1 cellular context compared by ENCODE assay signal in the genomic region with DNA sequence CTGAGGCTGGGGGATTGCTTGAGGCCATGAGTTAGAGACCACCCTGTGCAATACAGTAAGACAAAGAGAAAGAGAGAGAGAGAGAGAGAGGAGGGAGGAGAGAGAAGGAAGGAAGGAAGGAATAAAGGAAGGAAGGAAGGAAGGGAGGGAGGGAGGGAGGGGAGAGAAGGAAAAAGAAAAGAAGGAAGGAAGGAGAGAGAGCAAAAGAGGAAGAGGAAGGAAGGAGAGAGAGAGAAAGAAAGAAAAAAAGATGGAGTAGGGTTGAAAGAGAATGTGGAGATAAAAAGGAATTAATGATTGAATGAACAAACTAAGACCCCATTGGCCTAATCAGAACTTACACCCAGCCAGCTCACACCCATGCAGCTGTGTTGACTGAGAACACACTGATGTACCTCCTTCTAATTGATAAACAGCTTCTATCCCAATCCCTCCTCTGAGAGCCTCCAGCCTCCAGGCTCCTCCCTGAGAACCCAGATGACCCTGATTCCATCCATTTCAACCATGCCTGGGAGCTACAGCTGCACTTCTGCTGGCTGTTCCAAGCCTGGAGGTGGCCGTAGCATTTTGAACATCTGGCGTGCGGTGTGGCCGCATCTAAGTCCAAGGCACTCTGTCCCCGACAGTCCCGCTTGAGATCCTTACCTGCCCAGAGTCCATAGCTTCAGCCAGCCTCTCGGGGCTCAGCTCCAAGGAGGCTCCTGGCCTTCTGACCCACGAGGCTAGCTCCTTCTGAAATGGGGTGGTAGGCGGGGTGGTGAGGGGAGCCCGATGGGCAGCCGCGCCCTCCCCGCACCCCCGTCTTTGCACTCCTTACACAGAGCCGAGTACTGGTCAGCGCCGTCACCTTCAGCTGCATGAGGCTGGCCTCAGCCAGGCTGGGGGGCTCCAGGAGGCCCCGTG.
TF ChIP-seq lines count a peak whose summit lies in the region.

No MANE protein-coding gene starts in this region.

TF ChIP-seq in HepG2, 621 proteins besides CTCF, POLR2A, EP300 and RAD21 (continued from another document and continues in another):
- TF ChIP-seq, protein P1, sequence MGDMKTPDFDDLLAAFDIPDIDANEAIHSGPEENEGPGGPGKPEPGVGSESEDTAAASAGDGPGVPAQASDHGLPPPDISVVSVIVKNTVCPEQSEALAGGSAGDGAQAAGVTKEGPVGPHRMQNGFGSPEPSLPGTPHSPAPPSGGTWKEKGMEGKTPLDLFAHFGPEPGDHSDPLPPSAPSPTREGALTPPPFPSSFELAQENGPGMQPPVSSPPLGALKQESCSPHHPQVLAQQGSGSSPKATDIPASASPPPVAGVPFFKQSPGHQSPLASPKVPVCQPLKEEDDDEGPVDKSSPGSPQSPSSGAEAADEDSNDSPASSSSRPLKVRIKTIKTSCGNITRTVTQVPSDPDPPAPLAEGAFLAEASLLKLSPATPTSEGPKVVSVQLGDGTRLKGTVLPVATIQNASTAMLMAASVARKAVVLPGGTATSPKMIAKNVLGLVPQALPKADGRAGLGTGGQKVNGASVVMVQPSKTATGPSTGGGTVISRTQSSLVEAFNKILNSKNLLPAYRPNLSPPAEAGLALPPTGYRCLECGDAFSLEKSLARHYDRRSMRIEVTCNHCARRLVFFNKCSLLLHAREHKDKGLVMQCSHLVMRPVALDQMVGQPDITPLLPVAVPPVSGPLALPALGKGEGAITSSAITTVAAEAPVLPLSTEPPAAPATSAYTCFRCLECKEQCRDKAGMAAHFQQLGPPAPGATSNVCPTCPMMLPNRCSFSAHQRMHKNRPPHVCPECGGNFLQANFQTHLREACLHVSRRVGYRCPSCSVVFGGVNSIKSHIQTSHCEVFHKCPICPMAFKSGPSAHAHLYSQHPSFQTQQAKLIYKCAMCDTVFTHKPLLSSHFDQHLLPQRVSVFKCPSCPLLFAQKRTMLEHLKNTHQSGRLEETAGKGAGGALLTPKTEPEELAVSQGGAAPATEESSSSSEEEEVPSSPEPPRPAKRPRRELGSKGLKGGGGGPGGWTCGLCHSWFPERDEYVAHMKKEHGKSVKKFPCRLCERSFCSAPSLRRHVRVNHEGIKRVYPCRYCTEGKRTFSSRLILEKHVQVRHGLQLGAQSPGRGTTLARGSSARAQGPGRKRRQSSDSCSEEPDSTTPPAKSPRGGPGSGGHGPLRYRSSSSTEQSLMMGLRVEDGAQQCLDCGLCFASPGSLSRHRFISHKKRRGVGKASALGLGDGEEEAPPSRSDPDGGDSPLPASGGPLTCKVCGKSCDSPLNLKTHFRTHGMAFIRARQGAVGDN (CRISPR knock-in tag; IDR thresholded peaks at IDR 0.05): no peak
- TF ChIP-seq PHB2 (IDR thresholded peaks at IDR 0.05; ENCODE audit: partially characterized antibody): no peak
- TF ChIP-seq ZMYM4 (CRISPR knock-in tag; IDR thresholded peaks at IDR 0.05): 0 out of 2 replicates have a peak, but pooled peaks have one; percentile 22
- no peak for TF ChIP-seq ZNF180 (CRISPR knock-in tag; IDR thresholded peaks at IDR 0.05; ENCODE audit: borderline replicate concordance, low read depth)
- TF ChIP-seq CBX5 (CRISPR knock-in tag; IDR thresholded peaks at IDR 0.05; ENCODE audit: borderline replicate concordance): no peak
- TF ChIP-seq IKZF1 (IDR thresholded peaks at IDR 0.05): no peak
- TF ChIP-seq ZSCAN9 (CRISPR knock-in tag; IDR thresholded peaks at IDR 0.05; ENCODE audit: borderline replicate concordance): no peak
- TF ChIP-seq, protein P2, sequence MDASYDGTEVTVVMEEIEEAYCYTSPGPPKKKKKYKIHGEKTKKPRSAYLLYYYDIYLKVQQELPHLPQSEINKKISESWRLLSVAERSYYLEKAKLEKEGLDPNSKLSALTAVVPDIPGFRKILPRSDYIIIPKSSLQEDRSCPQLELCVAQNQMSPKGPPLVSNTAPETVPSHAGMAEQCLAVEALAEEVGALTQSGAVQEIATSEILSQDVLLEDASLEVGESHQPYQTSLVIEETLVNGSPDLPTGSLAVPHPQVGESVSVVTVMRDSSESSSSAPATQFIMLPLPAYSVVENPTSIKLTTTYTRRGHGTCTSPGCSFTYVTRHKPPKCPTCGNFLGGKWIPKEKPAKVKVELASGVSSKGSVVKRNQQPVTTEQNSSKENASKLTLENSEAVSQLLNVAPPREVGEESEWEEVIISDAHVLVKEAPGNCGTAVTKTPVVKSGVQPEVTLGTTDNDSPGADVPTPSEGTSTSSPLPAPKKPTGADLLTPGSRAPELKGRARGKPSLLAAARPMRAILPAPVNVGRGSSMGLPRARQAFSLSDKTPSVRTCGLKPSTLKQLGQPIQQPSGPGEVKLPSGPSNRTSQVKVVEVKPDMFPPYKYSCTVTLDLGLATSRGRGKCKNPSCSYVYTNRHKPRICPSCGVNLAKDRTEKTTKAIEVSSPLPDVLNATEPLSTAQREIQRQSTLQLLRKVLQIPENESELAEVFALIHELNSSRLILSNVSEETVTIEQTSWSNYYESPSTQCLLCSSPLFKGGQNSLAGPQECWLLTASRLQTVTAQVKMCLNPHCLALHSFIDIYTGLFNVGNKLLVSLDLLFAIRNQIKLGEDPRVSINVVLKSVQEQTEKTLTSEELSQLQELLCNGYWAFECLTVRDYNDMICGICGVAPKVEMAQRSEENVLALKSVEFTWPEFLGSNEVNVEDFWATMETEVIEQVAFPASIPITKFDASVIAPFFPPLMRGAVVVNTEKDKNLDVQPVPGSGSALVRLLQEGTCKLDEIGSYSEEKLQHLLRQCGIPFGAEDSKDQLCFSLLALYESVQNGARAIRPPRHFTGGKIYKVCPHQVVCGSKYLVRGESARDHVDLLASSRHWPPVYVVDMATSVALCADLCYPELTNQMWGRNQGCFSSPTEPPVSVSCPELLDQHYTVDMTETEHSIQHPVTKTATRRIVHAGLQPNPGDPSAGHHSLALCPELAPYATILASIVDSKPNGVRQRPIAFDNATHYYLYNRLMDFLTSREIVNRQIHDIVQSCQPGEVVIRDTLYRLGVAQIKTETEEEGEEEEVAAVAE (CRISPR knock-in tag; IDR thresholded peaks at IDR 0.05; ENCODE audit: borderline replicate concordance): no peak
- no peak for TF ChIP-seq RFXAP (CRISPR knock-in tag; IDR thresholded peaks at IDR 0.05; ENCODE audit: borderline replicate concordance)
- TF ChIP-seq ZNF790 (CRISPR knock-in tag; IDR thresholded peaks at IDR 0.05; ENCODE audit: borderline replicate concordance): no peak
- no peak for TF ChIP-seq ZNF343 (CRISPR knock-in tag; IDR thresholded peaks at IDR 0.05)
- TF ChIP-seq EEA1 (CRISPR knock-in tag; IDR thresholded peaks at IDR 0.05; ENCODE audit: borderline replicate concordance): no peak
- TF ChIP-seq ZNF329 (CRISPR knock-in tag; IDR thresholded peaks at IDR 0.05; ENCODE audit: low read depth): no peak
- TF ChIP-seq, protein P3, sequence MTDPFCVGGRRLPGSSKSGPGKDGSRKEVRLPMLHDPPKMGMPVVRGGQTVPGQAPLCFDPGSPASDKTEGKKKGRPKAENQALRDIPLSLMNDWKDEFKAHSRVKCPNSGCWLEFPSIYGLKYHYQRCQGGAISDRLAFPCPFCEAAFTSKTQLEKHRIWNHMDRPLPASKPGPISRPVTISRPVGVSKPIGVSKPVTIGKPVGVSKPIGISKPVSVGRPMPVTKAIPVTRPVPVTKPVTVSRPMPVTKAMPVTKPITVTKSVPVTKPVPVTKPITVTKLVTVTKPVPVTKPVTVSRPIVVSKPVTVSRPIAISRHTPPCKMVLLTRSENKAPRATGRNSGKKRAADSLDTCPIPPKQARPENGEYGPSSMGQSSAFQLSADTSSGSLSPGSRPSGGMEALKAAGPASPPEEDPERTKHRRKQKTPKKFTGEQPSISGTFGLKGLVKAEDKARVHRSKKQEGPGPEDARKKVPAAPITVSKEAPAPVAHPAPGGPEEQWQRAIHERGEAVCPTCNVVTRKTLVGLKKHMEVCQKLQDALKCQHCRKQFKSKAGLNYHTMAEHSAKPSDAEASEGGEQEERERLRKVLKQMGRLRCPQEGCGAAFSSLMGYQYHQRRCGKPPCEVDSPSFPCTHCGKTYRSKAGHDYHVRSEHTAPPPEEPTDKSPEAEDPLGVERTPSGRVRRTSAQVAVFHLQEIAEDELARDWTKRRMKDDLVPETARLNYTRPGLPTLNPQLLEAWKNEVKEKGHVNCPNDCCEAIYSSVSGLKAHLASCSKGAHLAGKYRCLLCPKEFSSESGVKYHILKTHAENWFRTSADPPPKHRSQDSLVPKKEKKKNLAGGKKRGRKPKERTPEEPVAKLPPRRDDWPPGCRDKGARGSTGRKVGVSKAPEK (CRISPR knock-in tag; IDR thresholded peaks at IDR 0.05; ENCODE audit: borderline replicate concordance): no peak
- TF ChIP-seq, protein P4, sequence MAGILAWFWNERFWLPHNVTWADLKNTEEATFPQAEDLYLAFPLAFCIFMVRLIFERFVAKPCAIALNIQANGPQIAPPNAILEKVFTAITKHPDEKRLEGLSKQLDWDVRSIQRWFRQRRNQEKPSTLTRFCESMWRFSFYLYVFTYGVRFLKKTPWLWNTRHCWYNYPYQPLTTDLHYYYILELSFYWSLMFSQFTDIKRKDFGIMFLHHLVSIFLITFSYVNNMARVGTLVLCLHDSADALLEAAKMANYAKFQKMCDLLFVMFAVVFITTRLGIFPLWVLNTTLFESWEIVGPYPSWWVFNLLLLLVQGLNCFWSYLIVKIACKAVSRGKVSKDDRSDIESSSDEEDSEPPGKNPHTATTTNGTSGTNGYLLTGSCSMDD (CRISPR knock-in tag; IDR thresholded peaks at IDR 0.05): no peak
- TF ChIP-seq ZNF629 (CRISPR knock-in tag; conservative IDR thresholded peaks at IDR 0.05): 0 out of 2 replicates have a peak, but pooled peaks have one; percentile 10
- no peak for TF ChIP-seq SATB2 (CRISPR knock-in tag; IDR thresholded peaks at IDR 0.05)
- no peak; the same call in 1 of the 2 replicates for TF ChIP-seq ESRRA (CRISPR knock-in tag; IDR thresholded peaks at IDR 0.05; ENCODE audit: low read depth)
- TF ChIP-seq SRY (CRISPR knock-in tag; IDR thresholded peaks at IDR 0.05): no peak
- no peak for TF ChIP-seq HOXA9 (CRISPR knock-in tag; IDR thresholded peaks at IDR 0.05; ENCODE audit: borderline replicate concordance)
- TF ChIP-seq, protein P5, sequence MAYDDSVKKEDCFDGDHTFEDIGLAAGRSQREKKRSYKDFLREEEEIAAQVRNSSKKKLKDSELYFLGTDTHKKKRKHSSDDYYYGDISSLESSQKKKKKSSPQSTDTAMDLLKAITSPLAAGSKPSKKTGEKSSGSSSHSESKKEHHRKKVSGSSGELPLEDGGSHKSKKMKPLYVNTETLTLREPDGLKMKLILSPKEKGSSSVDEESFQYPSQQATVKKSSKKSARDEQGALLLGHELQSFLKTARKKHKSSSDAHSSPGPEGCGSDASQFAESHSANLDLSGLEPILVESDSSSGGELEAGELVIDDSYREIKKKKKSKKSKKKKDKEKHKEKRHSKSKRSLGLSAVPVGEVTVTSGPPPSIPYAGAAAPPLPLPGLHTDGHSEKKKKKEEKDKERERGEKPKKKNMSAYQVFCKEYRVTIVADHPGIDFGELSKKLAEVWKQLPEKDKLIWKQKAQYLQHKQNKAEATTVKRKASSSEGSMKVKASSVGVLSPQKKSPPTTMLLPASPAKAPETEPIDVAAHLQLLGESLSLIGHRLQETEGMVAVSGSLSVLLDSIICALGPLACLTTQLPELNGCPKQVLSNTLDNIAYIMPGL (CRISPR knock-in tag; IDR thresholded peaks at IDR 0.05; ENCODE audit: borderline replicate concordance in 1 of 2, low read depth in 1 of 2): peak in 1 of 2 experiments; percentile 14; a peak in 1 of 4 replicates
- TF ChIP-seq ZNF296 (CRISPR knock-in tag; conservative IDR thresholded peaks at IDR 0.05): no peak
- TF ChIP-seq FOXC1 (CRISPR knock-in tag; IDR thresholded peaks at IDR 0.05; ENCODE audit: borderline replicate concordance): no peak
- TF ChIP-seq NRL (CRISPR knock-in tag; IDR thresholded peaks at IDR 0.05; ENCODE audit: borderline replicate concordance): peak; percentile 38; the same call in 1 of the 2 replicates
- TF ChIP-seq ZBTB42 (CRISPR knock-in tag; IDR thresholded peaks at IDR 0.05): 0 out of 2 replicates have a peak, but pooled peaks have one; percentile 73
- TF ChIP-seq PAX8 (CRISPR knock-in tag; IDR thresholded peaks at IDR 0.05; ENCODE audit: borderline replicate concordance): no peak
- TF ChIP-seq ZEB1 (IDR thresholded peaks at IDR 0.05; ENCODE audit: insufficient replicate concordance, low read depth): peak; percentile 23
- no peak for TF ChIP-seq BCL6 (CRISPR knock-in tag; IDR thresholded peaks at IDR 0.05)
- TF ChIP-seq, protein P6, sequence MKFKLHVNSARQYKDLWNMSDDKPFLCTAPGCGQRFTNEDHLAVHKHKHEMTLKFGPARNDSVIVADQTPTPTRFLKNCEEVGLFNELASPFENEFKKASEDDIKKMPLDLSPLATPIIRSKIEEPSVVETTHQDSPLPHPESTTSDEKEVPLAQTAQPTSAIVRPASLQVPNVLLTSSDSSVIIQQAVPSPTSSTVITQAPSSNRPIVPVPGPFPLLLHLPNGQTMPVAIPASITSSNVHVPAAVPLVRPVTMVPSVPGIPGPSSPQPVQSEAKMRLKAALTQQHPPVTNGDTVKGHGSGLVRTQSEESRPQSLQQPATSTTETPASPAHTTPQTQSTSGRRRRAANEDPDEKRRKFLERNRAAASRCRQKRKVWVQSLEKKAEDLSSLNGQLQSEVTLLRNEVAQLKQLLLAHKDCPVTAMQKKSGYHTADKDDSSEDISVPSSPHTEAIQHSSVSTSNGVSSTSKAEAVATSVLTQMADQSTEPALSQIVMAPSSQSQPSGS (CRISPR knock-in tag; IDR thresholded peaks at IDR 0.05): no peak
- TF ChIP-seq SMAD1 (CRISPR knock-in tag; IDR thresholded peaks at IDR 0.05; ENCODE audit: borderline replicate concordance, low read depth): 0 out of 2 replicates have a peak, but pooled peaks have one; percentile 21
- no peak for TF ChIP-seq PRMT3 (CRISPR knock-in tag; IDR thresholded peaks at IDR 0.05; ENCODE audit: borderline replicate concordance, low read depth)
- no peak for TF ChIP-seq ZNF264 (CRISPR knock-in tag; IDR thresholded peaks at IDR 0.05)
- TF ChIP-seq KLF11 (CRISPR knock-in tag; IDR thresholded peaks at IDR 0.05): no peak
- TF ChIP-seq, protein P7, sequence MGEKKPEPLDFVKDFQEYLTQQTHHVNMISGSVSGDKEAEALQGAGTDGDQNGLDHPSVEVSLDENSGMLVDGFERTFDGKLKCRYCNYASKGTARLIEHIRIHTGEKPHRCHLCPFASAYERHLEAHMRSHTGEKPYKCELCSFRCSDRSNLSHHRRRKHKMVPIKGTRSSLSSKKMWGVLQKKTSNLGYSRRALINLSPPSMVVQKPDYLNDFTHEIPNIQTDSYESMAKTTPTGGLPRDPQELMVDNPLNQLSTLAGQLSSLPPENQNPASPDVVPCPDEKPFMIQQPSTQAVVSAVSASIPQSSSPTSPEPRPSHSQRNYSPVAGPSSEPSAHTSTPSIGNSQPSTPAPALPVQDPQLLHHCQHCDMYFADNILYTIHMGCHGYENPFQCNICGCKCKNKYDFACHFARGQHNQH (CRISPR knock-in tag; IDR thresholded peaks at IDR 0.05): peak; percentile 50; the same call in 1 of the 2 replicates
- no peak for TF ChIP-seq ZSCAN29 (CRISPR knock-in tag; conservative IDR thresholded peaks at IDR 0.05)
- TF ChIP-seq GABPB1 (CRISPR knock-in tag; IDR thresholded peaks at IDR 0.05): no peak
- 0 out of 2 replicates have a peak, but pooled peaks have one; percentile 39 for TF ChIP-seq MYC (CRISPR knock-in tag; IDR thresholded peaks at IDR 0.05; ENCODE audit: borderline replicate concordance)
- no peak for TF ChIP-seq ZNF781 (CRISPR knock-in tag; IDR thresholded peaks at IDR 0.05; ENCODE audit: borderline replicate concordance, not compliant biosample characterization)
